Comparison of ENCODE assay signal across 1 cellular context in genomic region chr1:206556047-206556747, GRCh38.
A peak's percentile ranks its signal among the peaks of the same experiment; 100 is the strongest.
TF ChIP-seq lines count a peak whose summit lies in the region.

No MANE protein-coding gene starts in this region.

TF ChIP-seq in HepG2, 621 proteins besides CTCF, POLR2A, EP300 and RAD21 (continued from another document):
- TF ChIP-seq, protein P1, sequence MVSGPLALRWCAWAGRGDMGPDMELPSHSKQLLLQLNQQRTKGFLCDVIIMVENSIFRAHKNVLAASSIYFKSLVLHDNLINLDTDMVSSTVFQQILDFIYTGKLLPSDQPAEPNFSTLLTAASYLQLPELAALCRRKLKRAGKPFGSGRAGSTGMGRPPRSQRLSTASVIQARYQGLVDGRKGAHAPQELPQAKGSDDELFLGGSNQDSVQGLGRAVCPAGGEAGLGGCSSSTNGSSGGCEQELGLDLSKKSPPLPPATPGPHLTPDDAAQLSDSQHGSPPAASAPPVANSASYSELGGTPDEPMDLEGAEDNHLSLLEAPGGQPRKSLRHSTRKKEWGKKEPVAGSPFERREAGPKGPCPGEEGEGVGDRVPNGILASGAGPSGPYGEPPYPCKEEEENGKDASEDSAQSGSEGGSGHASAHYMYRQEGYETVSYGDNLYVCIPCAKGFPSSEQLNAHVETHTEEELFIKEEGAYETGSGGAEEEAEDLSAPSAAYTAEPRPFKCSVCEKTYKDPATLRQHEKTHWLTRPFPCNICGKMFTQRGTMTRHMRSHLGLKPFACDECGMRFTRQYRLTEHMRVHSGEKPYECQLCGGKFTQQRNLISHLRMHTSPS (CRISPR knock-in tag; IDR thresholded peaks at IDR 0.05; ENCODE audit: low read depth): no peak
- TF ChIP-seq ONECUT2 (CRISPR knock-in tag; IDR thresholded peaks at IDR 0.05): peak; percentile 74; the same call in 1 of the 2 replicates
- TF ChIP-seq DNMT3B (CRISPR knock-in tag; conservative IDR thresholded peaks at IDR 0.05): no peak
- peak; percentile 53; the same call in 1 of the 2 replicates for TF ChIP-seq MLX (CRISPR knock-in tag; IDR thresholded peaks at IDR 0.05)
- TF ChIP-seq ZNF343 (CRISPR knock-in tag; IDR thresholded peaks at IDR 0.05): no peak
- no peak for TF ChIP-seq ZNF44 (CRISPR knock-in tag; IDR thresholded peaks at IDR 0.05)
- peak; percentile 81 for TF ChIP-seq FOXA3 (CRISPR knock-in tag; IDR thresholded peaks at IDR 0.05)
- TF ChIP-seq HOXA5 (CRISPR knock-in tag; IDR thresholded peaks at IDR 0.05): no peak
- TF ChIP-seq, protein P2, sequence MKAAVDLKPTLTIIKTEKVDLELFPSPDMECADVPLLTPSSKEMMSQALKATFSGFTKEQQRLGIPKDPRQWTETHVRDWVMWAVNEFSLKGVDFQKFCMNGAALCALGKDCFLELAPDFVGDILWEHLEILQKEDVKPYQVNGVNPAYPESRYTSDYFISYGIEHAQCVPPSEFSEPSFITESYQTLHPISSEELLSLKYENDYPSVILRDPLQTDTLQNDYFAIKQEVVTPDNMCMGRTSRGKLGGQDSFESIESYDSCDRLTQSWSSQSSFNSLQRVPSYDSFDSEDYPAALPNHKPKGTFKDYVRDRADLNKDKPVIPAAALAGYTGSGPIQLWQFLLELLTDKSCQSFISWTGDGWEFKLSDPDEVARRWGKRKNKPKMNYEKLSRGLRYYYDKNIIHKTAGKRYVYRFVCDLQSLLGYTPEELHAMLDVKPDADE (CRISPR knock-in tag; IDR thresholded peaks at IDR 0.05): no peak
- no peak for TF ChIP-seq ZNF501 (CRISPR knock-in tag; IDR thresholded peaks at IDR 0.05)
- TF ChIP-seq, protein P3, sequence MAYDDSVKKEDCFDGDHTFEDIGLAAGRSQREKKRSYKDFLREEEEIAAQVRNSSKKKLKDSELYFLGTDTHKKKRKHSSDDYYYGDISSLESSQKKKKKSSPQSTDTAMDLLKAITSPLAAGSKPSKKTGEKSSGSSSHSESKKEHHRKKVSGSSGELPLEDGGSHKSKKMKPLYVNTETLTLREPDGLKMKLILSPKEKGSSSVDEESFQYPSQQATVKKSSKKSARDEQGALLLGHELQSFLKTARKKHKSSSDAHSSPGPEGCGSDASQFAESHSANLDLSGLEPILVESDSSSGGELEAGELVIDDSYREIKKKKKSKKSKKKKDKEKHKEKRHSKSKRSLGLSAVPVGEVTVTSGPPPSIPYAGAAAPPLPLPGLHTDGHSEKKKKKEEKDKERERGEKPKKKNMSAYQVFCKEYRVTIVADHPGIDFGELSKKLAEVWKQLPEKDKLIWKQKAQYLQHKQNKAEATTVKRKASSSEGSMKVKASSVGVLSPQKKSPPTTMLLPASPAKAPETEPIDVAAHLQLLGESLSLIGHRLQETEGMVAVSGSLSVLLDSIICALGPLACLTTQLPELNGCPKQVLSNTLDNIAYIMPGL (CRISPR knock-in tag; IDR thresholded peaks at IDR 0.05; ENCODE audit: borderline replicate concordance in 1 of 2, low read depth in 1 of 2): 0 out of 4 replicates have a peak, but pooled peaks of 1 of the 2 experiments have one; percentile 39
- TF ChIP-seq ATF3 (CRISPR knock-in tag; IDR thresholded peaks at IDR 0.05): no peak
- peak; percentile 80 for TF ChIP-seq FOSL2 (CRISPR knock-in tag; IDR thresholded peaks at IDR 0.05)
- TF ChIP-seq CREM (IDR thresholded peaks at IDR 0.05): peak; percentile 40; the same call in 1 of the 2 replicates
- no peak for TF ChIP-seq CREM (CRISPR knock-in tag; IDR thresholded peaks at IDR 0.05)
- TF ChIP-seq ZNF678 (CRISPR knock-in tag; IDR thresholded peaks at IDR 0.05): no peak
- TF ChIP-seq POGK (CRISPR knock-in tag; conservative IDR thresholded peaks at IDR 0.05): no peak
- no peak for TF ChIP-seq BRD4 (CRISPR knock-in tag; IDR thresholded peaks at IDR 0.05)
- no peak for TF ChIP-seq ZNF615 (CRISPR knock-in tag; IDR thresholded peaks at IDR 0.05; ENCODE audit: borderline replicate concordance)
- 0 out of 2 replicates have a peak, but pooled peaks have one; percentile 4 for TF ChIP-seq CEBPB (IDR thresholded peaks at IDR 0.05; ENCODE audit: borderline replicate concordance, low read depth, low read length)
- no peak for TF ChIP-seq IRX3 (CRISPR knock-in tag; IDR thresholded peaks at IDR 0.05; ENCODE audit: borderline replicate concordance, low read depth)
- TF ChIP-seq ZNF3 (CRISPR knock-in tag; IDR thresholded peaks at IDR 0.05): no peak
- TF ChIP-seq NCOA2 (CRISPR knock-in tag; IDR thresholded peaks at IDR 0.05): no peak
- no peak for TF ChIP-seq MYPOP (CRISPR knock-in tag; IDR thresholded peaks at IDR 0.05)
- no peak for TF ChIP-seq ZNF260 (CRISPR knock-in tag; IDR thresholded peaks at IDR 0.05; ENCODE audit: borderline replicate concordance, low read depth)
- TF ChIP-seq CHD4 (IDR thresholded peaks at IDR 0.05; ENCODE audit: borderline replicate concordance, low read length): no peak
- TF ChIP-seq NR0B2 (CRISPR knock-in tag; IDR thresholded peaks at IDR 0.05): no peak
- no peak for TF ChIP-seq ZNF761 (CRISPR knock-in tag; conservative IDR thresholded peaks at IDR 0.05)
- no peak for TF ChIP-seq FOXA1 (IDR thresholded peaks at IDR 0.05)
- peak; percentile 38; the same call in 1 of the 2 replicates for TF ChIP-seq FOXA1 (CRISPR knock-in tag; IDR thresholded peaks at IDR 0.05)
TF ChIP-seq in HepG2: peak in this region for 56.
